In genomic region chr2:61536086-61536722, GRCh38 we compare ENCODE assay signal across 7 cellular contexts. TPM values are rescaled to one million over a fixed set of nuclear protein-coding genes. Genes with fewer than 3 reads are reported as not detected.
DNase-seq lines count a peak whose midpoint lies in the region; ATAC-seq, FAIRE-seq and TF ChIP-seq lines count a peak whose summit lies in the region.

No MANE protein-coding gene starts in this region.

- DNase-seq in GM18507 (ENCODE audit: extremely low spot score, insufficient read length, low read depth), result no peak
- peak; percentile 6 for DNase-seq in NCI-H2227 treated with DMSO at 0.1 percent for 48 hours (lab: John Stamatoyannopoulos, UW)
- DNase-seq in astrocyte of the hippocampus (ENCODE audit: low read depth, low spot score), result peak; percentile 39
- no peak for DNase-seq in keratinocyte (ENCODE audit: low read depth, low spot score)
- no peak for DNase-seq in suprapubic skin (ENCODE audit: low spot score in 2 of 2)

- dilution Hi-C loops in keratinocyte (cut with MboI; ENCODE audit: extremely low pct_ligation_motif_present, low sequenced_read_pairs), result no loop called here

- peaks cover 1 to 5% of the 10 kb centered on the region in 2 experiments for H3K36me3 ChIP-seq in keratinocyte (ENCODE audit: control insufficient read depth in 2 of 2, extremely low read depth in 1 of 2, insufficient read depth in 2 of 2, low read length in 2 of 2)
- no peaks in the 10 kb centered on the region for H3K36me3 ChIP-seq in suprapubic skin

- peak overlapping the region; percentile 97 for H3K27ac ChIP-seq in keratinocyte (ENCODE audit: control insufficient read depth, insufficient read depth, low read length)
- H3K27ac ChIP-seq in suprapubic skin, result peak overlapping the region; percentile 97

- H3K27me3 ChIP-seq in keratinocyte (ENCODE audit: control insufficient read depth, extremely low read depth, insufficient read depth, low read length) (no peaks in the 10 kb centered on the region), suprapubic skin (no peaks in the 10 kb centered on the region)

- H4K20me1 ChIP-seq in keratinocyte (ENCODE audit: control insufficient read depth, extremely low read depth, insufficient read depth, low read length), result peaks cover 9% of the 10 kb centered on the region

- under 1% methylated on average over 20 of the region's 20 CpGs for WGBS in suprapubic skin

- ATAC-seq in HG03097 (IDR thresholded peaks at IDR 0.05; ENCODE audit: low FRiP score, unreplicated experiment) (no peak), GM18505 (IDR thresholded peaks at IDR 0.05; ENCODE audit: unreplicated experiment) (no peak)

- peak overlapping the region; percentile 93 for H3K9ac ChIP-seq in keratinocyte (ENCODE audit: control insufficient read depth, extremely low read depth, insufficient read depth, low read length)

- H3K9me1 ChIP-seq in keratinocyte (ENCODE audit: control insufficient read depth, extremely low read depth, insufficient read depth, low read length), result no peaks in the 10 kb centered on the region

- H3K4me1 ChIP-seq in keratinocyte (ENCODE audit: control insufficient read depth, extremely low read depth, insufficient read depth, low read length) (peaks cover 17% of the 10 kb centered on the region), suprapubic skin (peaks cover 30% of the 10 kb centered on the region)

- peak; percentile 41 for FAIRE-seq in GM18507 (lab: Jason Lieb, UNC)
- peak; percentile 43 for FAIRE-seq in keratinocyte (lab: Jason Lieb, UNC)

- H3K9me3 ChIP-seq in keratinocyte (ENCODE audit: control insufficient read depth, low read depth, low read length) (no peaks in the 10 kb centered on the region), suprapubic skin (no peaks in the 10 kb centered on the region)

- peak overlapping the region; percentile 77 for H3K4me2 ChIP-seq in keratinocyte (ENCODE audit: control insufficient read depth, extremely low read depth, insufficient read depth, low read depth, low read length)

- no peak for TF ChIP-seq POLR2A in suprapubic skin (IDR thresholded peaks at IDR 0.05)
- no peak for TF ChIP-seq POLR2A in GM18505 (IDR thresholded peaks at IDR 0.05; ENCODE audit: borderline replicate concordance, extremely low read depth, insufficient read depth, insufficient read length)

- TF ChIP-seq CTCF in keratinocyte (optimal IDR thresholded peaks at IDR 0.05 in 1 of 3, IDR thresholded peaks at IDR 0.05 in 1 of 3, conservative IDR thresholded peaks at IDR 0.05 in 1 of 3; ENCODE audit: extremely low read depth in 1 of 3, insufficient read depth in 2 of 3, low read length in 3 of 3) (no peak), suprapubic skin (IDR thresholded peaks at IDR 0.05) (no peak)

- H2AFZ ChIP-seq in keratinocyte (ENCODE audit: control insufficient read depth, low read length), result peak overlapping the region; percentile 1

- peaks cover 67% of the 10 kb centered on the region for H3K79me2 ChIP-seq in keratinocyte (ENCODE audit: control insufficient read depth, insufficient read depth, low read length)

- no peak for TF ChIP-seq EP300 in suprapubic skin (IDR thresholded peaks at IDR 0.05)

- H3K4me3 ChIP-seq in keratinocyte (ENCODE audit: control insufficient read depth in 2 of 3, extremely low read depth in 1 of 3, insufficient read depth in 2 of 3, low read depth in 1 of 3, low read length in 3 of 3) (peak overlapping the region; percentile 92 to 95 (median 93)), suprapubic skin (peak overlapping the region; percentile 70)

RNA-seq across cellular contexts. Expression of gene XPO1, which starts 2.0 kb away (rescaled TPM):
- polyA plus RNA-seq in keratinocyte, result 61.9 to 144 TPM (median 79.8 TPM) in 3 replicates
- 236 TPM for polyA plus RNA-seq in keratinocyte (2011; ENCODE audit: low read depth)
- 37.3 and 85.1 TPM in 2 replicates for polyA plus RNA-seq in keratinocyte (2011; cell fraction: cytosol; rRNA removed)
- 154 and 189 TPM in 2 replicates for polyA plus RNA-seq in keratinocyte (2011; cell fraction: nucleus; rRNA removed)
- polyA plus RNA-seq in keratinocyte (2012; ENCODE audit: low replicate concordance), result 57.8 and 71.2 TPM in 2 replicates
- 19.6 to 173 TPM (median 81.6 TPM) in 3 replicates for polyA minus RNA-seq in keratinocyte
- polyA minus RNA-seq in keratinocyte (2011; cell fraction: cytosol; rRNA and poly(A)+ RNA removed), result 66.4 TPM
- polyA minus RNA-seq in keratinocyte (2011; cell fraction: nucleus; rRNA and poly(A)+ RNA removed), result 83.3 and 170 TPM in 2 replicates
- total RNA-seq in suprapubic skin, result 100 to 1,000 TPM in 1 of 4 donors, 10 to 100 TPM in 3; 74.3 to 136 (median 82.7) TPM

Comparison
In these comparisons a context has a peak if more than half of its experiments do, and no peak if none do; other contexts are left out.
1. DNase-seq: peak in NCI-H2227 treated with DMSO at 0.1 percent for 48 hours (single experiment) and astrocyte of the hippocampus (single experiment); none in GM18507 (single experiment), keratinocyte (single experiment) and suprapubic skin (0 of 2).